ENCODE assay signal across 17 cellular contexts in the genomic region with DNA sequence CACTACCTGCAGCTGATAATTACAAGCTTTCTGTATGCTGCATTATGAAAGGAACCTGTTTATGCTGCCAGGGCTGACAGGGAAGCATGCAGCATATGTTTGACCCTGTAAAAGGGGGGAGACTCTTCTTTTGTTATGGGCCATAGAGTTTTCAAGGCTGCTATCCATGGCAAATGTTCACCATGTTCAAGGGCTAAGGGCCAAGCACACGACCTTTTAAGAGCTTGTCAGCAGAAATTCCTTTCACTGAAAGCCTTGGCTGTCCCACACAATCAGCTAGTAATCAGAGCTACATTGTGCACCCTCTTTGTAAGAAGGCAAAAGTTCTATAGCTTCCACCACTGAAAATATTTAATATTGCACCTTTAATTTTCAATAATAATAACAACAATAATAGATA.
"Had no signal": no experiment of that assay in that cellular context is flagged by ENCODE, and none has a peak within 500 bp of the region (broad histone marks: within the 10 kb centered on the region; RNA-seq: fewer than 3 reads in every experiment).

No MANE protein-coding gene starts in this region.

- DNase-seq: dorsolateral prefrontal cortex; effector CD8-positive, alpha-beta T cell; foreskin melanocyte; head of caudate nucleus; hippocampal formation; left colon; mesendoderm; naive thymus-derived CD4-positive, alpha-beta T cell; posterior cingulate gyrus; small intestine; stimulated activated CD4-positive, alpha-beta T cell treated with anti-CD3 and anti-CD28 coated beads, Interleukin-12 subunit alpha, Interleukin-12 subunit beta, amount 100 ng/mL, for 4 hours; stimulated activated naive CD4-positive, alpha-beta T cell; stomach; substantia nigra; trophoblast cell had no signal

- H3K36me3 ChIP-seq: stomach, thoracic aorta had no signal

- H3K27ac ChIP-seq: coronary artery, dorsolateral prefrontal cortex, stomach, thoracic aorta had no signal

- H3K27me3 ChIP-seq: stomach had no signal

- H3K4me1 Mint-ChIP-seq: naive thymus-derived CD4-positive, alpha-beta T cell had no signal

- H3K4me1 ChIP-seq: stomach had no signal

- H3K4me3 Mint-ChIP-seq: naive thymus-derived CD4-positive, alpha-beta T cell had no signal

- H3K9me3 ChIP-seq: thoracic aorta had no signal

- H3K36me3 Mint-ChIP-seq: naive thymus-derived CD4-positive, alpha-beta T cell had no signal

- H3K4me3 ChIP-seq: coronary artery, dorsolateral prefrontal cortex, stomach, thoracic aorta had no signal

- H3K27ac Mint-ChIP-seq: naive thymus-derived CD4-positive, alpha-beta T cell had no signal

- ATAC-seq: left colon; naive thymus-derived CD4-positive, alpha-beta T cell had no signal
